1 cellular context compared by ENCODE assay signal in genomic region chr7:17991866-17992648, GRCh38.
TF ChIP-seq lines count a peak whose summit lies in the region.

No MANE protein-coding gene starts in this region.

TF ChIP-seq in IMR-90, 13 proteins besides CTCF, POLR2A, EP300 and RAD21:
- TF ChIP-seq SMC3 (IDR thresholded peaks at IDR 0.05; ENCODE audit: low read depth, low read length), result peak; percentile 22; the same call in 1 of the 2 replicates
- no peak for TF ChIP-seq RFX5 (IDR thresholded peaks at IDR 0.05; ENCODE audit: low read depth, low read length)
- no peak for TF ChIP-seq NFE2L2 (IDR thresholded peaks at IDR 0.05; ENCODE audit: low read depth, low read length)
- no peak for TF ChIP-seq FOS (IDR thresholded peaks at IDR 0.05; ENCODE audit: low read depth, low read length)
